ENCODE assay signal across 1 cellular context in genomic region chr10:119302591-119303253, GRCh38.
TF ChIP-seq lines count a peak whose summit lies in the region.

No MANE protein-coding gene starts in this region.

TF ChIP-seq in H1, 55 proteins besides CTCF, POLR2A, EP300 and RAD21:
- TF ChIP-seq SIX5 (IDR thresholded peaks at IDR 0.05; ENCODE audit: low read depth, low read length): no peak
- no peak for TF ChIP-seq BACH1 (IDR thresholded peaks at IDR 0.05; ENCODE audit: low read length)
- no peak for TF ChIP-seq ZNF274 (IDR thresholded peaks at IDR 0.05; ENCODE audit: borderline replicate concordance, extremely low read depth, low read length)
- no peak for TF ChIP-seq CEBPB (IDR thresholded peaks at IDR 0.05; ENCODE audit: low read depth, low read length)
- TF ChIP-seq BCL11A (IDR thresholded peaks at IDR 0.05; ENCODE audit: low read depth in 2 of 2, low read length in 2 of 2): no peak
- TF ChIP-seq NRF1 (IDR thresholded peaks at IDR 0.05; ENCODE audit: low read depth, low read length): no peak
- no peak for TF ChIP-seq HDAC6 (IDR thresholded peaks at IDR 0.05; ENCODE audit: low read depth, low read length)
- TF ChIP-seq RBBP5 (IDR thresholded peaks at IDR 0.05; ENCODE audit: borderline replicate concordance, low read depth, low read length): no peak
- no peak for TF ChIP-seq CHD2 (IDR thresholded peaks at IDR 0.05; ENCODE audit: low read length)
- TF ChIP-seq CREB1 (IDR thresholded peaks at IDR 0.05): no peak
- TF ChIP-seq SP2 (IDR thresholded peaks at IDR 0.05; ENCODE audit: low read length): no peak
- no peak for TF ChIP-seq CBX8 (IDR thresholded peaks at IDR 0.05; ENCODE audit: borderline replicate concordance, low read depth, low read length)
- TF ChIP-seq SIRT6 (IDR thresholded peaks at IDR 0.05; ENCODE audit: low read length): no peak
- no peak for TF ChIP-seq JUN (IDR thresholded peaks at IDR 0.05; ENCODE audit: low read depth, low read length)
- no peak for TF ChIP-seq EZH2 (IDR thresholded peaks at IDR 0.05; ENCODE audit: low read depth, low read length, severe bottlenecking)
TF ChIP-seq in H1: peak in this region for 0.
